In genomic region chr4:139665690-139666529, GRCh38 we compare ENCODE assay signal across 8 cellular contexts. TPM values are rescaled to one million over a fixed set of nuclear protein-coding genes. Genes with fewer than 3 reads are reported as not detected.
DNase-seq lines count a peak whose midpoint lies in the region; ATAC-seq and TF ChIP-seq lines count a peak whose summit lies in the region.

Gene MGST2, plus strand, starts transcription at chr4:139665819. Its CDS starts 201 bp downstream, at chr4:139666020.

- H3K27ac ChIP-seq in A673 (ENCODE audit: low read depth, low read length, poor library complexity, severe bottlenecking): peak within 1 kb of the TSS; percentile 41

- no peaks in the 10 kb centered on the region for H3K9me3 ChIP-seq in A673 (ENCODE audit: low read depth, low read length, poor library complexity, severe bottlenecking)

- no peaks in the 10 kb centered on the region for H3K27me3 ChIP-seq in A673 (replicated peaks; ENCODE audit: insufficient read depth, low read depth, low read length, poor library complexity)

- H3K36me3 ChIP-seq in A673 (ENCODE audit: insufficient read depth, low read length, poor library complexity, severe bottlenecking): no peaks in the 10 kb centered on the region

- H3K4me3 Mint-ChIP-seq in dendritic cell treated with granulocyte-macrophage colony-stimulating factor and Interleukin-4, amounts not matched to agents 40 ng/mL and 50 ng/mL, for 4 days: peak within 1 kb of the TSS; percentile 82

- peak; percentile 87 for ATAC-seq in GM18502 (IDR thresholded peaks at IDR 0.05; ENCODE audit: poor library complexity, unreplicated experiment)
- peak; percentile 81 for ATAC-seq in HG02840 (IDR thresholded peaks at IDR 0.05; ENCODE audit: low FRiP score, unreplicated experiment)
- peak; percentile 87 for ATAC-seq in left colon

- no TSS peak for BruUV-seq in A673 (replicated peaks; lab: Mats Ljungman, UMichigan)

- H3K27me3 Mint-ChIP-seq in dendritic cell treated with granulocyte-macrophage colony-stimulating factor and Interleukin-4, amounts not matched to agents 40 ng/mL and 50 ng/mL, for 4 days: no peaks in the 10 kb centered on the region

- peaks cover 23% of the 10 kb centered on the region for H3K36me3 Mint-ChIP-seq in dendritic cell treated with granulocyte-macrophage colony-stimulating factor and Interleukin-4, amounts not matched to agents 40 ng/mL and 50 ng/mL, for 4 days (ENCODE audit: low read depth)

- peak; percentile 53 for DNase-seq in A673 (ENCODE audit: low spot score)
- peak; percentile 16 to 34 for DNase-seq in NCI-H1930 (lab: John Stamatoyannopoulos, UW)
- peak; percentile 80 for DNase-seq in UCSD-AML1 (lab: John Stamatoyannopoulos, UW; ENCODE audit: unreplicated experiment)
- peak; percentile 88 to 94 for DNase-seq in left colon
- peak; percentile 26 to 53 for DNase-seq in stimulated activated CD4-positive, alpha-beta T cell treated with anti-CD3 and anti-CD28 coated beads, Interleukin-2, amount 100 ng/mL, for 24 hours

- peak within 1 kb of the TSS; percentile 97 for H3K27ac Mint-ChIP-seq in dendritic cell treated with granulocyte-macrophage colony-stimulating factor and Interleukin-4, amounts not matched to agents 40 ng/mL and 50 ng/mL, for 4 days

- no peak for TF ChIP-seq CTCF in A673 (conservative IDR thresholded peaks at IDR 0.05; ENCODE audit: low read depth, low read length)

- POLR2A ChIA-PET in A673 (lab: Charles Lee; ENCODE audit: low non-redundant PET): no interaction called here

- H3K4me1 Mint-ChIP-seq in dendritic cell treated with granulocyte-macrophage colony-stimulating factor and Interleukin-4, amounts not matched to agents 40 ng/mL and 50 ng/mL, for 4 days (ENCODE audit: low read depth): peaks cover 48% of the 10 kb centered on the region

- CTCF ChIA-PET in A673 (lab: Charles Lee): interaction anchor here (0.5 to 1.4 kb wide), 3 partner anchors 9 to 386 kb away, joined by 3 to 4 read pairs (median 3); no protein-coding TSS in a partner anchor

- intact Hi-C loops in A673 (cut with micrococcal nuclease; ENCODE audit: unreplicated experiment): no loop called here
- intact Hi-C loops in dendritic cell treated with granulocyte-macrophage colony-stimulating factor and Interleukin-4, amounts not matched to agents 40 ng/mL and 50 ng/mL, for 4 days (cut with micrococcal nuclease): no loop called here
- intact Hi-C loops in left colon (cut with DNase I, micrococcal nuclease): loop anchor here in 1 of 2 donors (10.0 kb wide), 1 partner anchor 589 kb away; no protein-coding TSS in a partner anchor

- H3K4me3 ChIP-seq in A673 (ENCODE audit: low read depth, low read length, poor library complexity, severe bottlenecking): peak within 1 kb of the TSS; percentile 47

- H3K4me1 ChIP-seq in A673 (ENCODE audit: insufficient read depth, low read length, poor library complexity, severe bottlenecking): peaks cover 9% of the 10 kb centered on the region

- no peaks in the 10 kb centered on the region for H3K9me3 Mint-ChIP-seq in dendritic cell treated with granulocyte-macrophage colony-stimulating factor and Interleukin-4, amounts not matched to agents 40 ng/mL and 50 ng/mL, for 4 days

RNA-seq across cellular contexts. Expression of gene MGST2, which starts in this region (rescaled TPM):
- total RNA-seq in A673 (2021): 7.0 and 8.6 TPM in 2 replicates
- 100 to 1,000 TPM in 1 of 2 donors, 10 to 100 TPM in 1; 99.1 to 129 TPM for total RNA-seq in left colon

Comparison
In these comparisons a context has a peak if more than half of its experiments do, and no peak if none do; other contexts are left out.
1. Peak in every context shown above with its lines: DNase-seq, ATAC-seq, H3K4me3 ChIP-seq and H3K27ac ChIP-seq.
2. RNA of gene MGST2 (total RNA-seq): 99.1 to 129 TPM in left colon; 7.0 to 8.6 TPM in A673; every median in the first group is over 10 times any median in the second.
3. DNase-seq: peak in every context shown above with its lines; median percentile 91 in left colon; 80 in UCSD-AML1; 53 in A673; 40 in stimulated activated CD4-positive, alpha-beta T cell treated with anti-CD3 and anti-CD28 coated beads, Interleukin-2, amount 100 ng/mL, for 24 hours; 25 in NCI-H1930.